Comparison of ENCODE assay signal across 8 cellular contexts in genomic region chr3:73835945-73836344, GRCh38.
"Had no signal": no experiment of that assay in that cellular context is flagged by ENCODE, and none has a peak within 500 bp of the region (broad histone marks: within the 10 kb centered on the region; RNA-seq: fewer than 3 reads in every experiment).

No MANE protein-coding gene starts in this region.

- H3K36me3 ChIP-seq: HAP-1 had no signal

- H3K27ac ChIP-seq: GM23248 had no signal

- H3K4me1 ChIP-seq: HAP-1 had no signal

- H3K4me3 ChIP-seq: GM23248, GM23338, HAP-1 had no signal

- H3K9me3 ChIP-seq: HAP-1 had no signal

- DNase-seq: GM23248, GOT3, H7, H9, HCEC 1CT, HFFc6 had no signal
